Comparison of ENCODE assay signal across 29 cellular contexts in genomic region chr2:23976883-23977282, GRCh38. TPM values are rescaled to one million over a fixed set of nuclear protein-coding genes. Genes with fewer than 3 reads are reported as not detected.
"Had no signal": no experiment of that assay in that cellular context is flagged by ENCODE, and none has a peak within 500 bp of the region (broad histone marks: within the 10 kb centered on the region; RNA-seq: fewer than 3 reads in every experiment).

No MANE protein-coding gene starts in this region.

- H3K27me3 ChIP-seq: colonic mucosa, esophagus muscularis mucosa, foreskin keratinocyte, gastroesophageal sphincter, heart left ventricle, hepatocyte, left lung had no signal

- H3K4me1 ChIP-seq: colonic mucosa, esophagus muscularis mucosa, foreskin keratinocyte, gastroesophageal sphincter, heart left ventricle, left lung, lower lobe of right lung had no signal

- H3K9me3 Mint-ChIP-seq: dendritic cell treated with granulocyte-macrophage colony-stimulating factor and Interleukin-4, amounts not matched to agents 40 ng/mL and 50 ng/mL, for 4 days; effector memory CD8-positive, alpha-beta T cell; immature natural killer cell; mesothelial cell of epicardium had no signal

- ATAC-seq: effector memory CD8-positive, alpha-beta T cell; foreskin keratinocyte; gastroesophageal sphincter; heart left ventricle; left colon; left lung; left ventricle myocardium superior; lower lobe of right lung; mucosa of descending colon had no signal

- H3K4me3 Mint-ChIP-seq: dendritic cell treated with granulocyte-macrophage colony-stimulating factor and Interleukin-4, amounts not matched to agents 40 ng/mL and 50 ng/mL, for 4 days; effector memory CD8-positive, alpha-beta T cell; endodermal cell; immature natural killer cell; mesothelial cell of epicardium had no signal

- H2AFZ ChIP-seq: hepatocyte had no signal

- H3K4me2 ChIP-seq: hepatocyte had no signal

- H3K27ac ChIP-seq: colonic mucosa, esophagus muscularis mucosa, foreskin keratinocyte, gastroesophageal sphincter, heart left ventricle, hepatocyte, left lung, lower lobe of right lung had no signal

- H3K36me3 ChIP-seq: colonic mucosa had no signal

- DNase-seq: colonic mucosa; cortex of kidney; effector CD8-positive, alpha-beta T cell; effector memory CD8-positive, alpha-beta T cell; endodermal cell; foreskin keratinocyte; heart left ventricle; hypothalamus; immature natural killer cell; islet precursor cell; kidney; kidney glomerular epithelial cell; left colon; left lung; left ventricle myocardium superior; lower lobe of right lung; mesenchymal stem cell; mucosa of descending colon had no signal

- H3K4me1 Mint-ChIP-seq: endodermal cell, immature natural killer cell, mesothelial cell of epicardium had no signal

- H3K4me3 ChIP-seq: colonic mucosa, esophagus muscularis mucosa, gastroesophageal sphincter, heart left ventricle, hepatocyte, left lung, lower lobe of right lung, mucosa of descending colon had no signal

- H3K27ac Mint-ChIP-seq: dendritic cell treated with granulocyte-macrophage colony-stimulating factor and Interleukin-4, amounts not matched to agents 40 ng/mL and 50 ng/mL, for 4 days; effector memory CD8-positive, alpha-beta T cell; endodermal cell; immature natural killer cell; mesothelial cell of epicardium had no signal

- H3K27me3 Mint-ChIP-seq: dendritic cell treated with granulocyte-macrophage colony-stimulating factor and Interleukin-4, amounts not matched to agents 40 ng/mL and 50 ng/mL, for 4 days; effector memory CD8-positive, alpha-beta T cell had no signal

- H3K9me3 ChIP-seq: colonic mucosa, esophagus muscularis mucosa, gastroesophageal sphincter, heart left ventricle, left lung, lower lobe of right lung, mucosa of descending colon had no signal

- FAIRE-seq: endometrium, endothelial cell of umbilical vein, frontal cortex, kidney had no signal

RNA-seq across cellular contexts. Expression of gene MFSD2B, which starts 33.0 kb away (rescaled TPM):
- total RNA-seq: chondrocyte, hepatocyte, left ventricle myocardium superior, mesenteric fat pad, myocyte had no signal
